8 cellular contexts compared by ENCODE assay signal in genomic region chr17:409308-409847, GRCh38. TPM values are rescaled to one million over a fixed set of nuclear protein-coding genes. Genes with fewer than 3 reads are reported as not detected.
A peak's percentile ranks its signal among the peaks of the same experiment; 100 is the strongest.
DNase-seq lines count a peak whose midpoint lies in the region; ATAC-seq, FAIRE-seq and TF ChIP-seq lines count a peak whose summit lies in the region.

No MANE protein-coding gene starts in this region.

- H3K36me3 ChIP-seq in A673 (ENCODE audit: insufficient read depth, low read length, poor library complexity, severe bottlenecking): peaks cover 7% of the 10 kb centered on the region
- H3K36me3 ChIP-seq in bronchial epithelial cell (ENCODE audit: control insufficient read depth, insufficient read depth, low read length): no peaks in the 10 kb centered on the region
- peaks cover 2 to 4% of the 10 kb centered on the region in 2 donors for H3K36me3 ChIP-seq in mucosa of rectum (ENCODE audit: control insufficient read depth in 2 of 2, insufficient read depth in 2 of 2, low read length in 2 of 2)
- peaks cover 0 to 2% of the 10 kb centered on the region in 2 donors for H3K36me3 ChIP-seq in small intestine (ENCODE audit: control insufficient read depth in 2 of 2, insufficient read depth in 2 of 2, low read length in 2 of 2)

- H3K27ac ChIP-seq in A673 (ENCODE audit: low read depth, low read length, poor library complexity, severe bottlenecking) (peak overlapping the region; percentile 71), mucosa of rectum (ENCODE audit: low read depth in 2 of 2, low read length in 2 of 2) (peak overlapping the region; percentile 38 to 67), small intestine (ENCODE audit: low read depth in 1 of 2, low read length in 1 of 2) (peak overlapping the region in 1 of 2 donors; percentile 69)

- BruUV-seq in A673 (replicated peaks; lab: Mats Ljungman, UMichigan): TSS peak; percentile 98

- CTCF ChIA-PET in A673 (lab: Charles Lee): no interaction called here

- DNase-seq in A673 (ENCODE audit: low spot score) (no peak), bronchial epithelial cell (ENCODE audit: low read depth) (no peak), small intestine (no peak), HPDE6-E6E7 (ENCODE audit: extremely low spot score) (no peak), NCI-H2029 treated with DMSO at 0.1 percent for 48 hours (lab: John Stamatoyannopoulos, UW) (no peak)
- DNase-seq in stimulated activated naive CD4-positive, alpha-beta T cell treated with Interleukin-2 at 50 U/mL for 16 hours (lab: John Stamatoyannopoulos, UW): no peak

- H3K9me3 ChIP-seq in A673 (ENCODE audit: low read depth, low read length, poor library complexity, severe bottlenecking) (no peaks in the 10 kb centered on the region), mucosa of rectum (ENCODE audit: control insufficient read depth in 2 of 2, low read length in 2 of 2) (no peaks in the 10 kb centered on the region), small intestine (ENCODE audit: control insufficient read depth, low read depth) (no peaks in the 10 kb centered on the region)

- intact Hi-C loops in A673 (cut with micrococcal nuclease; ENCODE audit: unreplicated experiment): no loop called here

- H3K4me1 ChIP-seq in A673 (ENCODE audit: insufficient read depth, low read length, poor library complexity, severe bottlenecking): peaks cover 16% of the 10 kb centered on the region
- peaks cover 14 to 24% of the 10 kb centered on the region in 2 donors for H3K4me1 ChIP-seq in mucosa of rectum (ENCODE audit: control insufficient read depth in 2 of 2, insufficient read depth in 2 of 2, low read length in 2 of 2)
- H3K4me1 ChIP-seq in small intestine (ENCODE audit: control insufficient read depth in 2 of 2, insufficient read depth in 1 of 2, low read depth in 1 of 2, low read length in 1 of 2): peaks cover 3 to 8% of the 10 kb centered on the region in 2 donors

- WGBS in small intestine, 3 donors: 49 to 70% (median 49%) methylated on average over 16 of the region's 16 CpGs

- peak overlapping the region; percentile 69 to 86 for H3K9ac ChIP-seq in mucosa of rectum (ENCODE audit: low read depth in 1 of 2, low read length in 2 of 2)

- peak overlapping the region; percentile 84 for H3K4me3 ChIP-seq in A673 (ENCODE audit: low read depth, low read length, poor library complexity, severe bottlenecking)
- H3K4me3 ChIP-seq in bronchial epithelial cell (ENCODE audit: low read depth, low read length): peak overlapping the region; percentile 84
- peak overlapping the region; percentile 64 to 84 for H3K4me3 ChIP-seq in mucosa of rectum (ENCODE audit: low read length in 2 of 2)
- H3K4me3 ChIP-seq in small intestine (ENCODE audit: low read depth in 1 of 2, low read length in 2 of 2): peak overlapping the region in 1 of 2 donors; percentile 28

- POLR2A ChIA-PET in A673 (lab: Charles Lee; ENCODE audit: low non-redundant PET): no interaction called here

- no peak for TF ChIP-seq CTCF in A673 (conservative IDR thresholded peaks at IDR 0.05; ENCODE audit: low read depth, low read length)
- TF ChIP-seq CTCF in bronchial epithelial cell (IDR thresholded peaks at IDR 0.05; ENCODE audit: insufficient read depth, low read length, severe bottlenecking): no peak

- no peaks in the 10 kb centered on the region for H3K27me3 ChIP-seq in A673 (replicated peaks; ENCODE audit: insufficient read depth, low read depth, low read length, poor library complexity)
- no peaks in the 10 kb centered on the region for H3K27me3 ChIP-seq in bronchial epithelial cell (ENCODE audit: control insufficient read depth, insufficient read depth, low read length)
- no peaks in the 10 kb centered on the region for H3K27me3 ChIP-seq in mucosa of rectum (ENCODE audit: control insufficient read depth in 2 of 2, insufficient read depth in 2 of 2, low read length in 2 of 2)
- H3K27me3 ChIP-seq in small intestine (ENCODE audit: control insufficient read depth in 2 of 2, insufficient read depth in 2 of 2, low read length in 2 of 2): no peaks in the 10 kb centered on the region

- no peak for FAIRE-seq in bronchial epithelial cell (lab: Jason Lieb, UNC)
- FAIRE-seq in small intestine (lab: Jason Lieb, UNC): no peak

- ATAC-seq in HG03045 (IDR thresholded peaks at IDR 0.05; ENCODE audit: unreplicated experiment): peak; percentile 3

RNA-seq across cellular contexts. Expression of gene RFLNB, which starts 36.4 kb away (rescaled TPM):
- 6.0 and 7.7 TPM in 2 replicates for total RNA-seq in A673 (2021)
- 1.1 and 3.2 TPM in 2 replicates for total RNA-seq in bronchial epithelial cell
- 10 to 100 TPM in 1 of 3 donors, 1 to 10 TPM in 2; 2.0 to 11.6 (median 3.7) TPM for polyA plus RNA-seq in small intestine

RNA-seq across cellular contexts. Expression of gene RPH3AL, which starts 56.8 kb away (rescaled TPM):
- total RNA-seq in A673 (2021) (0.82 and 1.3 TPM in 2 replicates), bronchial epithelial cell (6.1 and 11.3 TPM in 2 replicates)
- 10 to 100 TPM; 10.5 to 18.8 (median 13.3) TPM for polyA plus RNA-seq in small intestine
